11 cellular contexts compared by ENCODE assay signal in the genomic region with DNA sequence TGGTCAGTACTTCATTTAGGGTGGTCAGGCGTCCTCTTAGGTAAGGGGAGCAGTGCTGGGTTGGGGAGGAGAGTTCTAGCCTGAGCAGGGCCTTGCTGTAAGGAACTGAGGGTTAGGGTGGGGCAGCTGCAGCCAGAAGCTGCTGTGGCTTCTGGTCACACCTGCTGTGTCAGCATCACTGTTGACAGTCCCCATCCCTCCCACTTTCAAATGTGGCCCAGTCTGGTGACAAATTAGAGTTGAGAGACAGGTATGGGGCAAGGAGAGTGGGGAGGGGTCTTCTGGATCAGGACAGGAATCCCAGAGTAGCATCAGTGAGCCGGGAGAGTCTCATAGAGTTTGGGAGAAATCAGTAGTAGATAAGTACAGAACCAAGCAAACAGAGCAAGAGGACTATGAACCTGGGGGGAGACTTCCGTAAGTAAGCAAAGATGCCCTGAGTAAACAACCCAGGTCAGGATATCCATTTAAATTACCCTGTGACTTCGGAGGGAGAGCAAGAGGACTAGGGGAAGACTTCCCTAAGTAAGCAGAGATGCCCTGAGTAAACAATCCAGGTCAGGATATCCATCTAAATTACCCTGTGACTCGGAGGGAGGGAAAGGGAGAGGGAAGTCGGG. TPM values are rescaled to one million over a fixed set of nuclear protein-coding genes. Genes with fewer than 3 reads are reported as not detected.
A peak's percentile ranks its signal among the peaks of the same experiment; 100 is the strongest.
DNase-seq lines count a peak whose midpoint lies in the region; ATAC-seq and TF ChIP-seq lines count a peak whose summit lies in the region.
"Had no signal": no experiment of that assay in that cellular context is flagged by ENCODE, and none has a peak within 500 bp of the region (broad histone marks: within the 10 kb centered on the region; RNA-seq: fewer than 3 reads in every experiment).

No MANE protein-coding gene starts in this region.

- peaks cover 60% of the 10 kb centered on the region for H3K36me3 Mint-ChIP-seq in dendritic cell treated with granulocyte-macrophage colony-stimulating factor and Interleukin-4, amounts not matched to agents 40 ng/mL and 50 ng/mL, for 4 days (ENCODE audit: low read depth)
- peaks cover 46% of the 10 kb centered on the region for H3K36me3 Mint-ChIP-seq in nephron progenitor cell (ENCODE audit: low read depth)

- in situ Hi-C loops in Caki2 (cut with HindIII; ENCODE audit: low pct_unique_long_range_greater_than_20kb, low sequenced_read_pairs): no loop called here

- intact Hi-C loops in dendritic cell treated with granulocyte-macrophage colony-stimulating factor and Interleukin-4, amounts not matched to agents 40 ng/mL and 50 ng/mL, for 4 days (cut with micrococcal nuclease): loop anchor here (2.0 kb wide), 1 partner anchor 14 kb away; no protein-coding TSS in a partner anchor

- H3K4me1 Mint-ChIP-seq in dendritic cell treated with granulocyte-macrophage colony-stimulating factor and Interleukin-4, amounts not matched to agents 40 ng/mL and 50 ng/mL, for 4 days (ENCODE audit: low read depth): peaks cover 65% of the 10 kb centered on the region
- H3K4me1 Mint-ChIP-seq in nephron progenitor cell: peaks cover 65% of the 10 kb centered on the region

- peak; percentile 51 for DNase-seq in Caki2 (ENCODE audit: low read depth)
- DNase-seq in LNCaP clone FGC (ENCODE audit: low read depth): peak; percentile 83
- no peak for DNase-seq in nephron progenitor cell
- no peak for DNase-seq in SIG-M5 (lab: John Stamatoyannopoulos, UW)
- DNase-seq in A172 (ENCODE audit: low spot score): no peak
- DNase-seq: KBM-7; pancreas; stimulated activated CD4-positive, alpha-beta T cell treated with anti-CD3 and anti-CD28 coated beads, Interleukin-2, amount 100 ng/mL, for 24 hours had no signal

- no peak overlapping the region for H3K4me3 Mint-ChIP-seq in dendritic cell treated with granulocyte-macrophage colony-stimulating factor and Interleukin-4, amounts not matched to agents 40 ng/mL and 50 ng/mL, for 4 days
- peak overlapping the region; percentile 72 for H3K4me3 Mint-ChIP-seq in nephron progenitor cell

- H3K9me3 Mint-ChIP-seq in dendritic cell treated with granulocyte-macrophage colony-stimulating factor and Interleukin-4, amounts not matched to agents 40 ng/mL and 50 ng/mL, for 4 days: no peaks in the 10 kb centered on the region
- H3K9me3 Mint-ChIP-seq in nephron progenitor cell: no peaks in the 10 kb centered on the region

- TF ChIP-seq CTCF in LNCaP clone FGC (IDR thresholded peaks at IDR 0.05; ENCODE audit: control insufficient read depth, extremely low read depth, insufficient read depth) (no peak), nephron progenitor cell (IDR thresholded peaks at IDR 0.05) (no peak)

- peak overlapping the region; percentile 86 for H3K27ac Mint-ChIP-seq in dendritic cell treated with granulocyte-macrophage colony-stimulating factor and Interleukin-4, amounts not matched to agents 40 ng/mL and 50 ng/mL, for 4 days
- H3K27ac Mint-ChIP-seq in nephron progenitor cell: peak overlapping the region; percentile 93

- no peak for ATAC-seq in HG03135 (IDR thresholded peaks at IDR 0.05; ENCODE audit: unreplicated experiment)
- ATAC-seq: pancreas had no signal

- H3K4me3 ChIP-seq in LNCaP clone FGC (ENCODE audit: low read depth, low read length): peak overlapping the region; percentile 39
- H3K4me3 ChIP-seq: pancreas, SJCRH30 had no signal

- H3K27me3 Mint-ChIP-seq in dendritic cell treated with granulocyte-macrophage colony-stimulating factor and Interleukin-4, amounts not matched to agents 40 ng/mL and 50 ng/mL, for 4 days: no peaks in the 10 kb centered on the region
- peaks cover 6% of the 10 kb centered on the region for H3K27me3 Mint-ChIP-seq in nephron progenitor cell (ENCODE audit: low read depth, poor library complexity)

RNA-seq across cellular contexts. Expression of a gene that starts 53.7 kb away (rescaled TPM):
- total RNA-seq in Caki2 (2014; rRNA removed; shearing (Covaris generic); ENCODE audit: low replicate concordance): 51.5 and 72.7 TPM in 2 replicates
- total RNA-seq in A172 (2014; rRNA removed; shearing (Covaris generic)): 28.0 and 36.6 TPM in 2 replicates

Comparison
In these comparisons a context has a peak if more than half of its experiments do, and no peak if none do; other contexts are left out.
1. DNase-seq: peak in Caki2 (single experiment) and LNCaP clone FGC (single experiment); none in nephron progenitor cell (single experiment), SIG-M5 (single experiment) and A172 (single experiment).